ENCODE assay signal across 8 cellular contexts in the genomic region with DNA sequence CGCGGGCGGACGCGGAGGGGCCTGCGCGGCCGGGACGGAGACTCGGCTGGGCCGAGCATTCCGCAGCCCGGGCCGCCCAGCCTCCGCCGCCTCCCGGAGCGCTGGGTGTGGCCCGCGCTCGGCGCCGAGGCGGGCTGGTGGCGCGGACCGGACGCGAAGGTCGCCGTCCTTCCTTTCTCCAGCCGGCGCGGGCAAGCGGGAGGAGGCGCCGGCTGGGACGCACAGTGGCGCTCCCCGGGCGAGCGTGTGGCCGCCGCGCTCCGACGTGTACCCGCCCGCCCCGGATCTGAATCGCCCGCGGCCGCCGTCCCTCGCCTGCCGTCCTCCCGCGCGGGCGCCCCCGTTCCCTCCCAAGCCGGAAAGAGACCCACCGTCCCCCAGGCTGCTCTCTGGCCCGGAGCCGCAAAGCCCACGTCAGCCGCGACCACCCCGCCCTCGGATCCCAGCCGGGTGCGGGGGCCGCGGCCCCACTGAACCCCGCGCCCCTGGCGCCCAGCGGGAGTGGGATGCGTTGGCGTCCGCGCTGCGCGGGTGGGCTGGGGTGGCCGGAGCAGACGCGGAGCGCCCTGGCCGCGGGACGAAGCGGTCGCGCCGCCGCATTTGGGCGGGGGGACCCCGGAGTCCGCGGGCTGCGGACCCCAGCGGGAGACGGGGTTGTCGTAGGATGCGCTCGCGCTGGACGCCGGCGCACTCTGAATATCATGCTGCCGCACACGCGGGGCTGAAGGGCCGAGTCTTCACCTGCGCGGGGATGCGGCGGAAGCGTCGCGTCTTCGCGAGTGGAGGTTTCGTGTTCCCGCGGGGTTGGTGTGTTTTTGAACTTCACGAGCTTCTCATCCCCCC. TPM values are rescaled to one million over a fixed set of nuclear protein-coding genes. Genes with fewer than 3 reads are reported as not detected.
DNase-seq lines count a peak whose midpoint lies in the region; ATAC-seq and TF ChIP-seq lines count a peak whose summit lies in the region.

No MANE protein-coding gene starts in this region.

- H3K79me2 ChIP-seq in smooth muscle cell (ENCODE audit: low read depth), result peaks cover 73% of the 10 kb centered on the region

- POLR2A ChIA-PET in CD8-positive, alpha-beta memory T cell (lab: Charles Lee), result no interaction called here

- H2AFZ ChIP-seq in smooth muscle cell (ENCODE audit: low read depth), result peak overlapping the region; percentile 56

- H3K36me3 ChIP-seq in CD8-positive, alpha-beta memory T cell (ENCODE audit: insufficient read depth, low read length), result no peaks in the 10 kb centered on the region
- H3K36me3 ChIP-seq in smooth muscle cell (ENCODE audit: low read depth), result no peaks in the 10 kb centered on the region

- peaks cover 39% of the 10 kb centered on the region for H4K20me1 ChIP-seq in smooth muscle cell (ENCODE audit: low read depth)

- peaks cover 0 to 6% (median 4%) of the 10 kb centered on the region in 3 donors for H3K36me3 Mint-ChIP-seq in CD8-positive, alpha-beta memory T cell
- no peaks in the 10 kb centered on the region for H3K36me3 Mint-ChIP-seq in brain

- ATAC-seq in GM19324 (IDR thresholded peaks at IDR 0.05; ENCODE audit: low FRiP score, unreplicated experiment) (peak; percentile 70), HG03342 (IDR thresholded peaks at IDR 0.05; ENCODE audit: unreplicated experiment) (peak; percentile 53)

- H3K27me3 Mint-ChIP-seq in CD8-positive, alpha-beta memory T cell, result peaks cover 0 to 3% of the 10 kb centered on the region in 2 donors
- H3K27me3 Mint-ChIP-seq in brain, result peaks cover 11% of the 10 kb centered on the region

- peak overlapping the region; percentile 81 to 92 (median 89) for H3K4me3 Mint-ChIP-seq in CD8-positive, alpha-beta memory T cell
- peak overlapping the region; percentile 83 to 93 (median 88) for H3K4me3 Mint-ChIP-seq in brain

- H3K4me3 ChIP-seq in CD8-positive, alpha-beta memory T cell (ENCODE audit: low read length), result peak overlapping the region; percentile 45
- peak overlapping the region; percentile 89 for H3K4me3 ChIP-seq in smooth muscle cell

- peaks cover 15 to 23% (median 19%) of the 10 kb centered on the region in 3 donors for H3K4me1 Mint-ChIP-seq in CD8-positive, alpha-beta memory T cell
- peaks cover 72% of the 10 kb centered on the region for H3K4me1 Mint-ChIP-seq in brain

- H3K9ac ChIP-seq in smooth muscle cell (ENCODE audit: low read depth), result peak overlapping the region; percentile 78

- WGBS in smooth muscle cell (ENCODE audit: low lambda C conversion rate), result under 1% methylated on average over 98 of the region's 128 CpGs

- H3K4me2 ChIP-seq in smooth muscle cell, result peak overlapping the region; percentile 98

- H3K4me1 ChIP-seq in CD8-positive, alpha-beta memory T cell (ENCODE audit: insufficient read depth, low read length), result peaks cover 5% of the 10 kb centered on the region
- peaks cover 39% of the 10 kb centered on the region for H3K4me1 ChIP-seq in smooth muscle cell (ENCODE audit: low read depth)

- peak; percentile 3 to 47 (median 13) for DNase-seq in CD8-positive, alpha-beta memory T cell
- DNase-seq in T follicular helper cell (ENCODE audit: low read depth) (peak; percentile 3), iPS-NIHi11 (ENCODE audit: low spot score) (peak; percentile 65), smooth muscle cell (lab: John Stamatoyannopoulos, UW; ENCODE audit: unreplicated experiment) (no peak), NCI-H1694 (lab: John Stamatoyannopoulos, UW) (no peak)

- H3K9me3 Mint-ChIP-seq in CD8-positive, alpha-beta memory T cell, result no peaks in the 10 kb centered on the region
- H3K9me3 Mint-ChIP-seq in brain, result peaks cover 0 to 2% (median 0%) of the 10 kb centered on the region in 5 experiments

- H3F3A ChIP-seq in smooth muscle cell (ENCODE audit: low read depth), result peaks cover 12% of the 10 kb centered on the region

- TF ChIP-seq CTCF in brain (conservative IDR thresholded peaks at IDR 0.05) (no peak), smooth muscle cell (IDR thresholded peaks at IDR 0.05; ENCODE audit: borderline replicate concordance, insufficient read depth, poor library complexity, severe bottlenecking) (no peak)

- H3K27ac Mint-ChIP-seq in CD8-positive, alpha-beta memory T cell, result peak overlapping the region in 5 of 8 donors; percentile 10 to 79 (median 66)
- H3K27ac Mint-ChIP-seq in brain, result peak overlapping the region; percentile 44 to 97 (median 90)

- H3K9me3 ChIP-seq in CD8-positive, alpha-beta memory T cell (ENCODE audit: low read length), result no peaks in the 10 kb centered on the region
- H3K9me3 ChIP-seq in smooth muscle cell (replicated peaks; ENCODE audit: low read depth), result no peaks in the 10 kb centered on the region

- CTCF ChIA-PET in CD8-positive, alpha-beta memory T cell (lab: Charles Lee), result interaction anchor here (1.0 to 1.1 kb wide), 2 partner anchors 45 to 173 kb away, joined by 3 read pairs; no protein-coding TSS in a partner anchor

- H3K27me3 ChIP-seq in CD8-positive, alpha-beta memory T cell (ENCODE audit: insufficient read depth, low read length, poor library complexity, severe bottlenecking), result no peaks in the 10 kb centered on the region
- no peaks in the 10 kb centered on the region for H3K27me3 ChIP-seq in smooth muscle cell (ENCODE audit: low read depth)

- H3K27ac ChIP-seq in CD8-positive, alpha-beta memory T cell (ENCODE audit: low read depth, low read length), result no peak overlapping the region
- peak overlapping the region; percentile 78 for H3K27ac ChIP-seq in smooth muscle cell (ENCODE audit: low read depth)

RNA-seq across cellular contexts. Expression of a gene that starts 0.7 kb away (rescaled TPM):
- 10 to 100 TPM; 21.8 to 22.2 TPM for total RNA-seq in CD8-positive, alpha-beta memory T cell
- 11.3 TPM for polyA plus RNA-seq in CD8-positive, alpha-beta memory T cell
- 46.2 TPM for polyA plus RNA-seq in brain (ENCODE audit: insufficient read depth, low read depth, low replicate concordance)
- 314 and 356 TPM in 2 replicates for total RNA-seq in smooth muscle cell
- 394 and 432 TPM in 2 replicates for polyA plus RNA-seq in smooth muscle cell

Comparison
In these comparisons a context has a peak if more than half of its experiments do, and no peak if none do; other contexts are left out.
1. DNase-seq: peak in CD8-positive, alpha-beta memory T cell (5 of 5), T follicular helper cell (single experiment) and iPS-NIHi11 (single experiment); none in smooth muscle cell (single experiment) and NCI-H1694 (single experiment).